ENCODE assay signal across 1 cellular context in genomic region chr14:64758025-64758521, GRCh38.
TF ChIP-seq lines count a peak whose summit lies in the region.

No MANE protein-coding gene starts in this region.

TF ChIP-seq in GM23338, 12 proteins besides CTCF, POLR2A, EP300 and RAD21 (continued from another document):
- TF ChIP-seq JUNB (IDR thresholded peaks at IDR 0.05; ENCODE audit: unreplicated experiment) (no peak), CREB1 (CRISPR knock-in tag; IDR thresholded peaks at IDR 0.05; ENCODE audit: low read depth) (no peak), ZNF114 (CRISPR knock-in tag; IDR thresholded peaks at IDR 0.05) (no peak), NANOG (IDR thresholded peaks at IDR 0.05; ENCODE audit: borderline replicate concordance) (no peak), POLR2AphosphoS5 (IDR thresholded peaks at IDR 0.05; ENCODE audit: low read depth) (no peak), ZNF331 (CRISPR knock-in tag; IDR thresholded peaks at IDR 0.05; ENCODE audit: low read depth) (no peak), EZH2phosphoT487 (IDR thresholded peaks at IDR 0.05; ENCODE audit: unreplicated experiment) (no peak)
